ENCODE assay signal across 8 cellular contexts in the genomic region with DNA sequence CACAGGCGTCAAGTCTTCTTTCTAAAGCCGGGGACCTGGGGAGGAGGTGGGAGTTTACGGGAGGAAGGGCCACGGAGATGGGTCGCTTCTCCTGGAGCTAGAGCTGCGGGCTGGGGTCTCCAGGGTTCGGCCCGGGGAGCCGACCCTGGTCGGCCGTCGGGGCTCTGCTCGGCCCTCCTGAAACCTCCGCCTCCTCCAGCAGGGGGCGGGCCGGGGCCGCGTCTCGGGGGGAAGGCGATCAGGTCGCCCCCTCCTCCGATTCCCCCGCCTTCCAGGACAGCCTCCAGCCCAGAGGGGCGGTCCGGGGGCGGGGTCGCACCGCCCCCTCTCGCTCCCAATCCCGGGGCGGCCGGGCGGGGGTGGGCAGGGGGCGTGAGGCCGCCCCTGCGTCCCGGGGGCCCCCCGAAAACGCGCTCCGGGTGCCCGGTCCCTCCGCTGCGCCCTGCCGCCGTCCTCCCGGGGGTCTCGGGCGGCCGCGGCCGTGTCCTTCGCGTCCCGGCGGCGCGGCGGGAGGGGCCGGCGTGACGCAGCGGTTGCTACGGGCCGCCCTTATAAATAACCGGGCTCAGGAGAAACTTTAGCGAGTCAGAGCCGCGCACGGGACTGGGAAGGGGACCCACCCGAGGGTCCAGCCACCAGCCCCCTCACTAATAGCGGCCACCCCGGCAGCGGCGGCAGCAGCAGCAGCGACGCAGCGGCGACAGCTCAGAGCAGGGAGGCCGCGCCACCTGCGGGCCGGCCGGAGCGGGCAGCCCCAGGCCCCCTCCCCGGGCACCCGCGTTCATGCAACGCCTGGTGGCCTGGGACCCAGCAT. TPM values are rescaled to one million over a fixed set of nuclear protein-coding genes. Genes with fewer than 3 reads are reported as not detected.
DNase-seq lines count a peak whose midpoint lies in the region; ATAC-seq and TF ChIP-seq lines count a peak whose summit lies in the region.

Gene CEBPB (plus strand): TSS at position 580 of the 814 bp plus-strand sequence. CDS start 204 bp downstream, at position 784.

- peaks cover 27% of the 10 kb centered on the region for H3K79me2 ChIP-seq in DOHH2 (ENCODE audit: control insufficient read depth, low read length)

- ATAC-seq in left ventricle myocardium superior, result peak; percentile 78

- peak within 1 kb of the TSS; percentile 97 for H3K9ac ChIP-seq in rectal smooth muscle tissue (ENCODE audit: low read length)

- H3K4me3 ChIP-seq in DOHH2 (ENCODE audit: low read length) (peak within 1 kb of the TSS; percentile 96), rectal smooth muscle tissue (ENCODE audit: low read length) (peak within 1 kb of the TSS; percentile 97), vagina (peak within 1 kb of the TSS; percentile 88 to 98)

- H3K4me2 ChIP-seq in DOHH2 (ENCODE audit: low read length), result peak within 1 kb of the TSS; percentile 85

- intact Hi-C loops in left ventricle myocardium superior (cut with micrococcal nuclease), result no loop called here
- intact Hi-C loops in vagina (cut with DNase I), result loop anchor here (1.0 to 5.0 kb wide), 3 partner anchors 115 to 212 kb away; no protein-coding TSS in a partner anchor

- H3K4me1 ChIP-seq in DOHH2 (ENCODE audit: control insufficient read depth, low read length), result peaks cover 22% of the 10 kb centered on the region
- peaks cover 15% of the 10 kb centered on the region for H3K4me1 ChIP-seq in rectal smooth muscle tissue (ENCODE audit: control insufficient read depth, insufficient read depth, low read length)
- H3K4me1 ChIP-seq in vagina, result peaks cover 51% of the 10 kb centered on the region

- peak; percentile 95 to 100 for TF ChIP-seq POLR2A in vagina (IDR thresholded peaks at IDR 0.05)

- H3K9me3 ChIP-seq in DOHH2 (ENCODE audit: control insufficient read depth, insufficient read depth, low read length), result no peaks in the 10 kb centered on the region
- no peaks in the 10 kb centered on the region for H3K9me3 ChIP-seq in vagina

- H3K36me3 ChIP-seq in DOHH2 (ENCODE audit: control insufficient read depth, low read length) (peaks cover 15% of the 10 kb centered on the region), rectal smooth muscle tissue (ENCODE audit: control insufficient read depth, insufficient read depth, low read length) (no peaks in the 10 kb centered on the region), vagina (peaks cover 0 to 15% of the 10 kb centered on the region in 2 donors)

- H3F3A ChIP-seq in DOHH2 (ENCODE audit: control insufficient read depth, insufficient read depth), result no peaks in the 10 kb centered on the region

- peak; percentile 85 for DNase-seq in H4 (ENCODE audit: low spot score)
- DNase-seq in NCI-H1092 treated with DMSO at 0.1 percent for 48 hours (lab: John Stamatoyannopoulos, UW), result peak; percentile 54
- DNase-seq in T-helper 2 cell, result peak; percentile 67 to 88 (median 70)
- peak in 51 of 56 donors; percentile 13 to 85 (median 64) for DNase-seq in amygdala (lab: John Stamatoyannopoulos, UW)
- peak; percentile 94 for DNase-seq in left ventricle myocardium superior
- DNase-seq in vagina (ENCODE audit: extremely low spot score in 2 of 2), result peak in 1 of 2 donors; percentile 95

- TF ChIP-seq CTCF in DOHH2 (IDR thresholded peaks at IDR 0.05; ENCODE audit: low read depth, low read length, poor library complexity, severe bottlenecking) (peak; percentile 61), vagina (IDR thresholded peaks at IDR 0.05) (peak; percentile 68 to 97 (median 86))

- H4K20me1 ChIP-seq in DOHH2 (ENCODE audit: control insufficient read depth, insufficient read depth, low read depth, low read length), result peaks cover 3% of the 10 kb centered on the region; the same call in 1 of the 2 replicates

- H3K9me2 ChIP-seq in DOHH2 (replicated peaks; ENCODE audit: control insufficient read depth, low read length), result no peaks in the 10 kb centered on the region

- H3K27ac ChIP-seq in DOHH2 (ENCODE audit: low read depth, low read length) (peak within 1 kb of the TSS; percentile 81), rectal smooth muscle tissue (ENCODE audit: low read depth, low read length) (peak within 1 kb of the TSS; percentile 98), vagina (peak within 1 kb of the TSS; percentile 100)

- H3K27me3 ChIP-seq in DOHH2 (ENCODE audit: control insufficient read depth, low read length) (peaks cover 6% of the 10 kb centered on the region), rectal smooth muscle tissue (ENCODE audit: control insufficient read depth, insufficient read depth, low read length) (no peaks in the 10 kb centered on the region), vagina (no peaks in the 10 kb centered on the region)

RNA-seq across cellular contexts. Expression of gene CEBPB, which starts in this region (rescaled TPM):
- total RNA-seq in H4 (2014; rRNA removed; shearing (Covaris generic)), result 14.8 and 22.1 TPM in 2 replicates
- total RNA-seq in left ventricle myocardium superior (59.4 TPM), vagina (264 TPM)
